15 cellular contexts compared by ENCODE assay signal in genomic region chr10:1409359-1409750, GRCh38.
DNase-seq lines count a peak whose midpoint lies in the region; ATAC-seq and TF ChIP-seq lines count a peak whose summit lies in the region.
"Had no signal": no experiment of that assay in that cellular context is flagged by ENCODE, and none has a peak within 500 bp of the region (broad histone marks: within the 10 kb centered on the region; RNA-seq: fewer than 3 reads in every experiment).

No MANE protein-coding gene starts in this region.

- H3K36me3 ChIP-seq in BLaER1 (no peaks in the 10 kb centered on the region), osteoblast (ENCODE audit: insufficient read depth, low read length) (no peaks in the 10 kb centered on the region)
- H3K36me3 ChIP-seq: BE2C had no signal

- peaks cover 61% of the 10 kb centered on the region for H3K4me1 ChIP-seq in BLaER1
- no peaks in the 10 kb centered on the region for H3K4me1 ChIP-seq in osteoblast (ENCODE audit: insufficient read depth, low read length)
- H3K4me1 ChIP-seq: BE2C had no signal

- H3K27me3 ChIP-seq in BLaER1, result no peaks in the 10 kb centered on the region
- no peaks in the 10 kb centered on the region for H3K27me3 ChIP-seq in osteoblast (ENCODE audit: insufficient read depth, low read length)
- H3K27me3 ChIP-seq: BE2C had no signal

- no peak for TF ChIP-seq CTCF in osteoblast (IDR thresholded peaks at IDR 0.05; ENCODE audit: extremely low read depth, low read depth, low read length)

- H3K9me3 ChIP-seq in BLaER1, result 0 out of 2 replicates have a peak, but pooled peaks cover 3% of the 10 kb centered on the region
- peaks cover 2% of the 10 kb centered on the region for H3K9me3 ChIP-seq in osteoblast (ENCODE audit: low read depth, low read length)
- H3K9me3 ChIP-seq: BE2C had no signal

- H3K4me3 ChIP-seq in BLaER1 (no peak overlapping the region), osteoblast (ENCODE audit: insufficient read depth, low read length) (no peak overlapping the region)
- H3K4me3 ChIP-seq: GM12878 had no signal

- H3K79me2 ChIP-seq in osteoblast (ENCODE audit: insufficient read depth, low read length), result no peaks in the 10 kb centered on the region

- H4K20me1 ChIP-seq in BLaER1, result no peaks in the 10 kb centered on the region; the same call in 1 of the 2 replicates
- H4K20me1 ChIP-seq in osteoblast (ENCODE audit: insufficient read depth, low read length), result no peaks in the 10 kb centered on the region

- H3K27ac ChIP-seq in BLaER1 (no peak overlapping the region), osteoblast (ENCODE audit: low read depth, low read length) (no peak overlapping the region)
- H3K27ac ChIP-seq: HL-60 had no signal

- no peak overlapping the region for H2AFZ ChIP-seq in osteoblast (ENCODE audit: low read length)

- ATAC-seq in HG03520 (IDR thresholded peaks at IDR 0.05; ENCODE audit: unreplicated experiment) (no peak), GM18867 (IDR thresholded peaks at IDR 0.05; ENCODE audit: unreplicated experiment) (no peak)
- ATAC-seq: GM12878 had no signal

- H3K9ac ChIP-seq in BLaER1, result no peak overlapping the region

- peak; percentile 8 for DNase-seq in D341Med (ENCODE audit: low spot score)
- DNase-seq in ecto neural progenitor cell (ENCODE audit: low spot score), result peak; percentile 19
- DNase-seq in osteoblast (ENCODE audit: insufficient read length, low spot score, missing footprints), result peak; percentile 63
- no peak for DNase-seq in NCI-H2081 treated with DMSO at 0.1 percent for 48 hours (lab: John Stamatoyannopoulos, UW)
- DNase-seq: ACHN; BE2C; CD4-positive, alpha-beta memory T cell; DMS79 treated with DMSO at 0.1 percent for 48 hours; EL; H9 had no signal

- H3K4me2 ChIP-seq in BLaER1 (peak overlapping the region; percentile 78), osteoblast (ENCODE audit: insufficient read depth, low read length) (no peak overlapping the region)
